In the genomic region with DNA sequence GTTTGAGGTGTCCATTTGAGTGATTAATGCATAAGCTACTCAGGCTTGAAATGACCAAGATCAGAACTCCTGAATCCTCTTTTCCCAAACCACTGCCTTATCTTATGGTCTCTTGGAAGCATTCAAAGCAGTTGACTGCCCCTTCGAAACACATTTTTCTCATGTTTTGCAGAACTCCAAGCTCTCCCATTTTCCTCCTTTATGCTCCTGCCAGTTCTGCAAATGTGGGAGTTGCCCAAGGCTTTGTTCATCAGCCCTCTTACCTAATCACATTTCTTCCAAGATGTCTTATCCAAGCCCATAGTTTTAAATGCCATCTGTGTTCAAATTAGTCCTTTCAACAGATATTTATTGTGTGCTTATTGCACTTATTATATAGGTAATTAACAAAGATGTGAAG, we compare ENCODE assay signal across 14 cellular contexts. TPM values are rescaled to one million over a fixed set of nuclear protein-coding genes. Genes with fewer than 3 reads are reported as not detected.
DNase-seq lines count a peak whose midpoint lies in the region; ATAC-seq, FAIRE-seq and TF ChIP-seq lines count a peak whose summit lies in the region.
"Had no signal": no experiment of that assay in that cellular context is flagged by ENCODE, and none has a peak within 500 bp of the region (broad histone marks: within the 10 kb centered on the region; RNA-seq: fewer than 3 reads in every experiment).

No MANE protein-coding gene starts in this region.

- no peak overlapping the region for H3K9ac ChIP-seq in colonic mucosa (ENCODE audit: low read depth in 2 of 2, low read length in 2 of 2)

- DNase-seq in CD4-positive, alpha-beta memory T cell, result no peak
- DNase-seq in GM23338 (ENCODE audit: low spot score) (no peak), naive B cell (no peak), KBM-7 (no peak), RCC 7860 (ENCODE audit: low spot score) (no peak), colonic mucosa (no peak)
- DNase-seq in activated naive CD4-positive, alpha-beta T cell treated with anti-CD3 and anti-CD28 coated beads, Interleukin-2, amount 50 U/mL, for 72 hours (ENCODE audit: low spot score in 2 of 2), result no peak
- DNase-seq: activated CD4-positive, alpha-beta T cell treated with anti-CD3 and anti-CD28 coated beads, Interleukin-2, amount 10 ng/mL, durations not matched to agents 7 days and 5 days; NCI-H2081 treated with DMSO at 0.1 percent for 48 hours; NK-92 treated with Interleukin-12 subunit alpha and Interleukin-12 subunit beta, amount 100 ng/mL, for 24 hours; spleen; upper lobe of left lung had no signal

- no peaks in the 10 kb centered on the region for H3K9me3 ChIP-seq in CD4-positive, alpha-beta memory T cell (ENCODE audit: control insufficient read depth in 1 of 2, low read length in 2 of 2)
- H3K9me3 ChIP-seq in colonic mucosa, result no peaks in the 10 kb centered on the region
- H3K9me3 ChIP-seq: spleen, upper lobe of left lung had no signal

- peaks cover 32 to 83% (median 55%) of the 10 kb centered on the region in 4 donors for H3K4me1 Mint-ChIP-seq in CD4-positive, alpha-beta memory T cell
- H3K4me1 Mint-ChIP-seq in GM23338, result peaks cover 29% of the 10 kb centered on the region
- peaks cover 34 to 78% (median 50%) of the 10 kb centered on the region in 3 donors for H3K4me1 Mint-ChIP-seq in naive B cell

- no peak overlapping the region for H2AFZ ChIP-seq in GM23338

- no peaks in the 10 kb centered on the region for H3K9me2 ChIP-seq in GM23338 (ENCODE audit: insufficient read depth)

- H3K27me3 ChIP-seq in CD4-positive, alpha-beta memory T cell (ENCODE audit: insufficient read depth, low read length), result no peaks in the 10 kb centered on the region
- H3K27me3 ChIP-seq in GM23338 (ENCODE audit: insufficient read depth) (no peaks in the 10 kb centered on the region), colonic mucosa (no peaks in the 10 kb centered on the region)
- H3K27me3 ChIP-seq: spleen, upper lobe of left lung had no signal

- intact Hi-C loops in CD4-positive, alpha-beta memory T cell (cut with micrococcal nuclease), result loop anchor here (10.0 kb wide), 1 partner anchor 898 kb away; a partner anchor contains a TSS
- intact Hi-C loops in colonic mucosa (cut with DNase I), result loop anchor here (5.0 to 10.0 kb wide), 2 partner anchors 130 to 478 kb away; a partner anchor contains a TSS

- CTCF ChIA-PET in CD4-positive, alpha-beta memory T cell (lab: Charles Lee; ENCODE audit: partially characterized antibody), result interaction anchor here (1.1 to 3.8 kb wide), 5 partner anchors 16 to 193 kb away, joined by 3 to 34 read pairs (median 5); a partner anchor contains a TSS

- peaks cover 34% of the 10 kb centered on the region for H4K20me1 ChIP-seq in GM23338 (replicated peaks; ENCODE audit: insufficient read depth)

- H3K4me2 ChIP-seq in GM23338, result peak overlapping the region; percentile 90; the same call in 1 of the 2 replicates

- H3K36me3 ChIP-seq in CD4-positive, alpha-beta memory T cell (ENCODE audit: insufficient read depth, low read length), result no peaks in the 10 kb centered on the region
- H3K36me3 ChIP-seq in GM23338 (ENCODE audit: insufficient read depth), result peaks cover 16% of the 10 kb centered on the region; the same call in 1 of the 2 replicates
- H3K36me3 ChIP-seq in colonic mucosa, result no peaks in the 10 kb centered on the region

- peak overlapping the region; percentile 99 for H3K27ac ChIP-seq in CD4-positive, alpha-beta memory T cell (ENCODE audit: low read depth, low read length)
- H3K27ac ChIP-seq in GM23338 (ENCODE audit: low read depth) (0 out of 2 replicates have a peak overlapping the region, but pooled peaks have one; percentile 23), colonic mucosa (no peak overlapping the region)

- ATAC-seq in GM23338 (no peak), naive B cell (ENCODE audit: low read depth in 2 of 2) (no peak), HG03520 (IDR thresholded peaks at IDR 0.05; ENCODE audit: unreplicated experiment) (no peak)
- ATAC-seq in activated naive CD4-positive, alpha-beta T cell treated with anti-CD3 and anti-CD28 coated beads, Interleukin-2, amount 50 U/mL, for 72 hours, result no peak
- ATAC-seq: left lobe of liver had no signal

- H3K4me1 ChIP-seq in CD4-positive, alpha-beta memory T cell (ENCODE audit: insufficient read depth, low read length), result peaks cover 47% of the 10 kb centered on the region
- H3K4me1 ChIP-seq in GM23338 (ENCODE audit: insufficient read depth), result peaks cover 10% of the 10 kb centered on the region; the same call in 1 of the 2 replicates
- peaks cover 6% of the 10 kb centered on the region for H3K4me1 ChIP-seq in colonic mucosa

- H3K27ac Mint-ChIP-seq in CD4-positive, alpha-beta memory T cell, result peak overlapping the region; percentile 42 to 100 (median 87)
- H3K27ac Mint-ChIP-seq in GM23338 (no peak overlapping the region), naive B cell (peak overlapping the region; percentile 28 to 97 (median 89))
- H3K27ac Mint-ChIP-seq in activated naive CD4-positive, alpha-beta T cell treated with anti-CD3 and anti-CD28 coated beads, Interleukin-2, amount 50 U/mL, for 72 hours, result peak overlapping the region; percentile 69 to 93

- in situ Hi-C loops in KBM-7 (cut with MboI; ENCODE audit: low pct_unique_long_range_greater_than_20kb, low sequenced_read_pairs), result no loop called here

- peak overlapping the region; percentile 39 to 98 (median 74) for H3K4me3 Mint-ChIP-seq in CD4-positive, alpha-beta memory T cell
- peak overlapping the region; percentile 51 for H3K4me3 Mint-ChIP-seq in GM23338
- H3K4me3 Mint-ChIP-seq in naive B cell, result peak overlapping the region in 6 of 8 donors; percentile 6 to 90 (median 66)

- no peak overlapping the region for H3K4me3 ChIP-seq in CD4-positive, alpha-beta memory T cell (ENCODE audit: low read length in 2 of 2)
- H3K4me3 ChIP-seq in GM23338 (no peak overlapping the region), colonic mucosa (no peak overlapping the region)
- H3K4me3 ChIP-seq: upper lobe of left lung had no signal

- peaks cover 20 to 40% of the 10 kb centered on the region in 2 donors for H3K36me3 Mint-ChIP-seq in CD4-positive, alpha-beta memory T cell
- H3K36me3 Mint-ChIP-seq in GM23338 (ENCODE audit: low read depth), result peaks cover 67% of the 10 kb centered on the region
- H3K36me3 Mint-ChIP-seq in activated naive CD4-positive, alpha-beta T cell treated with anti-CD3 and anti-CD28 coated beads, Interleukin-2, amount 50 U/mL, for 72 hours, result peaks cover 31 to 45% of the 10 kb centered on the region in 2 donors
- peaks cover 16 to 18% of the 10 kb centered on the region in 2 donors for H3K36me3 Mint-ChIP-seq in naive B cell

- TF ChIP-seq CTCF in GM23338 (conservative IDR thresholded peaks at IDR 0.05; ENCODE audit: low read depth in 2 of 2) (no peak), colonic mucosa (IDR thresholded peaks at IDR 0.05) (no peak)

- H3K79me2 ChIP-seq in GM23338 (replicated peaks; ENCODE audit: insufficient read depth), result peaks cover 87% of the 10 kb centered on the region

- H3K9me3 Mint-ChIP-seq in CD4-positive, alpha-beta memory T cell, result peaks cover 0 to 3% (median 0%) of the 10 kb centered on the region in 8 donors
- peaks cover 7% of the 10 kb centered on the region; the same call in 2 of the 3 replicates for H3K9me3 Mint-ChIP-seq in GM23338
- H3K9me3 Mint-ChIP-seq in activated naive CD4-positive, alpha-beta T cell treated with anti-CD3 and anti-CD28 coated beads, Interleukin-2, amount 50 U/mL, for 72 hours, result no peaks in the 10 kb centered on the region
- no peaks in the 10 kb centered on the region for H3K9me3 Mint-ChIP-seq in naive B cell
- H3K9me3 Mint-ChIP-seq: activated CD4-positive, alpha-beta T cell treated with anti-CD3 and anti-CD28 coated beads, Interleukin-2, amount 10 ng/mL, durations not matched to agents 7 days and 5 days had no signal

- peaks cover 16% of the 10 kb centered on the region for H3F3A ChIP-seq in GM23338 (replicated peaks; ENCODE audit: low read depth)

- peaks cover 0 to 1% of the 10 kb centered on the region in 2 donors for H3K27me3 Mint-ChIP-seq in CD4-positive, alpha-beta memory T cell
- H3K27me3 Mint-ChIP-seq in GM23338 (ENCODE audit: insufficient read depth, low read depth, poor library complexity) (peaks cover 12% of the 10 kb centered on the region), naive B cell (no peaks in the 10 kb centered on the region)
- H3K27me3 Mint-ChIP-seq: activated CD4-positive, alpha-beta T cell treated with anti-CD3 and anti-CD28 coated beads, Interleukin-2, amount 10 ng/mL, durations not matched to agents 7 days and 5 days had no signal

- no peak for FAIRE-seq in RCC 7860 (lab: Jason Lieb, UNC)

- POLR2A ChIA-PET in CD4-positive, alpha-beta memory T cell (lab: Charles Lee; ENCODE audit: partially characterized antibody), result interaction anchor here (0.6 to 10.7 kb wide), 7 partner anchors 9 to 132 kb away, joined by 3 to 413 read pairs (median 15); a partner anchor contains a TSS

RNA-seq across cellular contexts. Expression of a gene that starts 1.8 kb away (rescaled TPM):
- 1 to 10 TPM; 8.7 to 9.8 TPM for total RNA-seq in CD4-positive, alpha-beta memory T cell
- polyA plus RNA-seq in CD4-positive, alpha-beta memory T cell, result 10 to 100 TPM; 17.9 to 18.1 TPM
- 40.4 and 41.2 TPM in 2 replicates for total RNA-seq in GM23338 (2014; rRNA removed; shearing (Covaris generic))
- polyA plus RNA-seq in GM23338 (2016; fragmentation: Nextera tagmentation; extraction: Ambion mirVana) (56.9 and 62.6 TPM in 2 replicates), naive B cell (ENCODE audit: low read depth in 6 of 6) (10 to 100 TPM; 16.1 to 28.3 (median 24.8) TPM)
- 1 to 10 TPM; 7.2 to 8.0 TPM for total RNA-seq in activated naive CD4-positive, alpha-beta T cell treated with anti-CD3 and anti-CD28 coated beads, Interleukin-2, amount 50 U/mL, for 72 hours
- 1 to 10 TPM; 6.8 to 8.3 TPM for total RNA-seq in colonic mucosa

RNA-seq across cellular contexts. Expression of a gene that starts 16.3 kb away (rescaled TPM):
- total RNA-seq in CD4-positive, alpha-beta memory T cell, result 10 to 100 TPM; 58.5 to 58.7 TPM
- polyA plus RNA-seq in CD4-positive, alpha-beta memory T cell, result 10 to 100 TPM; 35.7 to 42.3 TPM
- 25.7 and 31.6 TPM in 2 replicates for total RNA-seq in GM23338 (2014; rRNA removed; shearing (Covaris generic))
- polyA plus RNA-seq in GM23338 (2016; fragmentation: Nextera tagmentation; extraction: Ambion mirVana) (10.1 and 10.3 TPM in 2 replicates), naive B cell (ENCODE audit: low read depth in 6 of 6) (10 to 100 TPM; 27.7 to 33.8 (median 30.0) TPM)
- 10 to 100 TPM; 30.6 to 37.2 TPM for total RNA-seq in activated naive CD4-positive, alpha-beta T cell treated with anti-CD3 and anti-CD28 coated beads, Interleukin-2, amount 50 U/mL, for 72 hours
- 10 to 100 TPM; 44.9 to 47.3 TPM for total RNA-seq in colonic mucosa

RNA-seq across cellular contexts. Expression of a gene that starts 16.4 kb away (rescaled TPM):
- 100 to 1,000 TPM; 416 to 441 TPM for total RNA-seq in CD4-positive, alpha-beta memory T cell
- 100 to 1,000 TPM; 669 to 761 TPM for polyA plus RNA-seq in CD4-positive, alpha-beta memory T cell
- total RNA-seq in GM23338 (2014; rRNA removed; shearing (Covaris generic)), result 122 and 204 TPM in 2 replicates
- polyA plus RNA-seq in GM23338 (2016; fragmentation: Nextera tagmentation; extraction: Ambion mirVana), result 690 and 723 TPM in 2 replicates
- 100 to 1,000 TPM; 206 to 219 TPM for total RNA-seq in activated naive CD4-positive, alpha-beta T cell treated with anti-CD3 and anti-CD28 coated beads, Interleukin-2, amount 50 U/mL, for 72 hours
- 100 to 1,000 TPM; 384 to 554 (median 508) TPM for polyA plus RNA-seq in naive B cell (ENCODE audit: low read depth in 6 of 6)
- 100 to 1,000 TPM; 197 to 198 TPM for total RNA-seq in colonic mucosa

RNA-seq across cellular contexts. Expression of a gene that starts 38.1 kb away (rescaled TPM):
- total RNA-seq in CD4-positive, alpha-beta memory T cell, result 10 to 100 TPM; 13.6 to 16.1 TPM
- 10 to 100 TPM in 1 of 2 donors, 1 to 10 TPM in 1; 9.7 to 11.1 TPM for polyA plus RNA-seq in CD4-positive, alpha-beta memory T cell
- 27.8 and 31.8 TPM in 2 replicates for total RNA-seq in GM23338 (2014; rRNA removed; shearing (Covaris generic))
- 37.7 and 41.9 TPM in 2 replicates for polyA plus RNA-seq in GM23338 (2016; fragmentation: Nextera tagmentation; extraction: Ambion mirVana)
- 10 to 100 TPM; 23.3 to 47.4 TPM for total RNA-seq in activated naive CD4-positive, alpha-beta T cell treated with anti-CD3 and anti-CD28 coated beads, Interleukin-2, amount 50 U/mL, for 72 hours
- polyA plus RNA-seq in naive B cell (ENCODE audit: low read depth in 6 of 6), result 10 to 100 TPM in 3 of 6 donors, 1 to 10 TPM in 3; 9.1 to 13.5 (median 10.1) TPM
- total RNA-seq in colonic mucosa, result 10 to 100 TPM; 24.3 to 39.8 TPM

RNA-seq across cellular contexts. Expression of a gene that starts 50.7 kb away (rescaled TPM):
- 1,000 to 10,000 TPM; 3,602 to 3,749 TPM for total RNA-seq in CD4-positive, alpha-beta memory T cell
- polyA plus RNA-seq in CD4-positive, alpha-beta memory T cell, result over 10,000 TPM in 1 of 2 donors, 1,000 to 10,000 TPM in 1; 8,635 to 10,008 TPM
- total RNA-seq in GM23338 (2014; rRNA removed; shearing (Covaris generic)), result 2,294 and 3,734 TPM in 2 replicates
- polyA plus RNA-seq in GM23338 (2016; fragmentation: Nextera tagmentation; extraction: Ambion mirVana) (2,556 and 2,560 TPM in 2 replicates), naive B cell (ENCODE audit: low read depth in 6 of 6) (1,000 to 10,000 TPM; 5,522 to 9,273 (median 8,580) TPM)
- total RNA-seq in activated naive CD4-positive, alpha-beta T cell treated with anti-CD3 and anti-CD28 coated beads, Interleukin-2, amount 50 U/mL, for 72 hours, result 1,000 to 10,000 TPM; 2,240 to 2,407 TPM
- 1,000 to 10,000 TPM; 1,421 to 1,478 TPM for total RNA-seq in colonic mucosa
